In genomic region chr14:58572092-58572853, GRCh38 we compare ENCODE assay signal across 10 cellular contexts.
DNase-seq lines count a peak whose midpoint lies in the region; ATAC-seq and TF ChIP-seq lines count a peak whose summit lies in the region.
"Had no signal": no experiment of that assay in that cellular context is flagged by ENCODE, and none has a peak within 500 bp of the region (broad histone marks: within the 10 kb centered on the region; RNA-seq: fewer than 3 reads in every experiment).

No MANE protein-coding gene starts in this region.

- peaks cover 5% of the 10 kb centered on the region for H3F3A ChIP-seq in SK-N-SH (replicated peaks; ENCODE audit: insufficient read depth)

- no peak for TF ChIP-seq EP300 in SK-N-SH (IDR thresholded peaks at IDR 0.05; ENCODE audit: borderline replicate concordance in 1 of 2, low read depth in 1 of 2, low read length in 1 of 2)

- 47% methylated on average over 6 of the region's 7 CpGs for WGBS in SK-N-SH (ENCODE audit: low lambda C conversion rate)

- DNase-seq in ACHN (peak; percentile 8), SK-N-SH (no peak), amniotic stem cell (lab: John Stamatoyannopoulos, UW) (peak; percentile 17), NCI-H446 (lab: John Stamatoyannopoulos, UW) (no peak), inferior parietal cortex (ENCODE audit: extremely low spot score) (no peak), ureter (ENCODE audit: low spot score) (no peak)
- DNase-seq: NCI-H69 had no signal

- no peaks in the 10 kb centered on the region for H3K4me1 ChIP-seq in SK-N-SH (ENCODE audit: control insufficient read depth in 1 of 2, insufficient read depth in 2 of 2, low read depth in 1 of 2, low read length in 1 of 2)
- peaks cover 14% of the 10 kb centered on the region for H3K4me1 ChIP-seq in parathyroid adenoma

- POLR2A ChIA-PET in SK-N-SH (lab: Yijun Ruan, JAX) = no interaction called here

- no peak for TF ChIP-seq CTCF in SK-N-SH (IDR thresholded peaks at IDR 0.05)
- TF ChIP-seq CTCF in parathyroid adenoma (IDR thresholded peaks at IDR 0.05) = no peak

- no peaks in the 10 kb centered on the region for H4K20me1 ChIP-seq in SK-N-SH (ENCODE audit: insufficient read depth)
- H4K20me1 ChIP-seq: BLaER1 treated with 17β-estradiol and CSF1 and Interleukin-3, amounts not matched to agents 10 nM and 100 nM had no signal

- no peak overlapping the region for H3K4me3 ChIP-seq in SK-N-SH (ENCODE audit: low read depth in 2 of 2, low read length in 1 of 2)
- no peak overlapping the region for H3K4me3 ChIP-seq in parathyroid adenoma (ENCODE audit: low read depth, low read length)
- H3K4me3 ChIP-seq: BLaER1 treated with 17β-estradiol and CSF1 and Interleukin-3, amounts not matched to agents 10 nM and 100 nM had no signal

- H3K9ac ChIP-seq in SK-N-SH (no peak overlapping the region), parathyroid adenoma (no peak overlapping the region)
- H3K9ac ChIP-seq: BLaER1 treated with 17β-estradiol and CSF1 and Interleukin-3, amounts not matched to agents 10 nM and 100 nM had no signal

- no peak for ATAC-seq in GM19324 (IDR thresholded peaks at IDR 0.05; ENCODE audit: low FRiP score, unreplicated experiment)

- H3K36me3 ChIP-seq in SK-N-SH (replicated peaks in 1 of 2; ENCODE audit: control insufficient read depth in 1 of 2, insufficient read depth in 2 of 2, low read length in 1 of 2) (no peaks in the 10 kb centered on the region), parathyroid adenoma (ENCODE audit: control insufficient read depth, insufficient read depth, low read length) (no peaks in the 10 kb centered on the region)
- H3K36me3 ChIP-seq: BLaER1 treated with 17β-estradiol and CSF1 and Interleukin-3, amounts not matched to agents 10 nM and 100 nM had no signal

- no peaks in the 10 kb centered on the region for H3K79me2 ChIP-seq in SK-N-SH (ENCODE audit: insufficient read depth)
- no peaks in the 10 kb centered on the region for H3K79me2 ChIP-seq in parathyroid adenoma

- CTCF ChIA-PET in SK-N-SH (lab: Yijun Ruan, JAX) = no interaction called here

- no peak for TF ChIP-seq RAD21 in SK-N-SH (IDR thresholded peaks at IDR 0.05; ENCODE audit: low read length)

- H3K9me3 ChIP-seq in SK-N-SH (no peaks in the 10 kb centered on the region), parathyroid adenoma (ENCODE audit: control insufficient read depth, low read length) (no peaks in the 10 kb centered on the region)
- H3K9me3 ChIP-seq: BLaER1 treated with 17β-estradiol and CSF1 and Interleukin-3, amounts not matched to agents 10 nM and 100 nM had no signal

- no peak overlapping the region for H3K27ac ChIP-seq in SK-N-SH (ENCODE audit: low read depth in 2 of 2, low read length in 1 of 2)
- H3K27ac ChIP-seq in parathyroid adenoma = peak overlapping the region; percentile 65
- H3K27ac ChIP-seq: BLaER1 treated with 17β-estradiol and CSF1 and Interleukin-3, amounts not matched to agents 10 nM and 100 nM had no signal

- H3K4me2 ChIP-seq in SK-N-SH (peak overlapping the region; percentile 5; the same call in 1 of the 2 replicates), parathyroid adenoma (ENCODE audit: low read length) (peak overlapping the region; percentile 53)
- H3K4me2 ChIP-seq: BLaER1 treated with 17β-estradiol and CSF1 and Interleukin-3, amounts not matched to agents 10 nM and 100 nM had no signal

- H3K27me3 ChIP-seq in SK-N-SH (ENCODE audit: insufficient read depth) = no peaks in the 10 kb centered on the region
- H3K27me3 ChIP-seq in parathyroid adenoma (ENCODE audit: control insufficient read depth, insufficient read depth, low read length) = no peaks in the 10 kb centered on the region
- H3K27me3 ChIP-seq: BLaER1 treated with 17β-estradiol and CSF1 and Interleukin-3, amounts not matched to agents 10 nM and 100 nM had no signal

- H3K9me2 ChIP-seq in SK-N-SH = no peaks in the 10 kb centered on the region

- in situ Hi-C loops in ACHN (cut with HindIII; ENCODE audit: low pct_ligation_motif_present, low pct_unique_long_range_greater_than_20kb, low sequenced_read_pairs) = no loop called here

- H2AFZ ChIP-seq in SK-N-SH (ENCODE audit: low read depth) (peak overlapping the region; percentile 35; the same call in 1 of the 2 replicates), parathyroid adenoma (peak overlapping the region; percentile 86)

TF ChIP-seq in SK-N-SH, 30 proteins besides CTCF, POLR2A, EP300 and RAD21:
- TF ChIP-seq IRF3 (IDR thresholded peaks at IDR 0.05; ENCODE audit: low read depth, low read length) = no peak
- peak; percentile 30; the same call in 1 of the 2 replicates for TF ChIP-seq TCF12 (IDR thresholded peaks at IDR 0.05)
TF ChIP-seq in SK-N-SH: peak in this region for 1.

Comparison
In these comparisons a context has a peak if more than half of its experiments do, and no peak if none do; other contexts are left out.
1. DNase-seq: peak in ACHN (single experiment) and amniotic stem cell (single experiment); none in SK-N-SH (single experiment), NCI-H446 (0 of 2), inferior parietal cortex (single experiment) and ureter (single experiment).